ENCODE assay signal across 8 cellular contexts in genomic region chr3:183385698-183386590, GRCh38. TPM values are rescaled to one million over a fixed set of nuclear protein-coding genes. Genes with fewer than 3 reads are reported as not detected.
DNase-seq lines count a peak whose midpoint lies in the region; ATAC-seq and TF ChIP-seq lines count a peak whose summit lies in the region.

No MANE protein-coding gene starts in this region.

- no peak overlapping the region for H3K4me3 Mint-ChIP-seq in activated B cell treated with CpG ODN at 0.5 μM for 24 hours

- no peak overlapping the region for H3K27ac Mint-ChIP-seq in activated B cell treated with CpG ODN at 0.5 μM for 24 hours

- CTCF ChIA-PET in activated B cell treated with CpG ODN at 0.5 μM for 24 hours (lab: Charles Lee): interaction anchor here (1.0 to 9.0 kb wide), 5 partner anchors 25 to 381 kb away, joined by 3 to 174 read pairs (median 5); partner anchors contain the start of gene MCCC1

- peak; percentile 38 for TF ChIP-seq CTCF in activated B cell treated with CpG ODN at 0.5 μM for 24 hours (IDR thresholded peaks at IDR 0.05)

- no peaks in the 10 kb centered on the region for H3K36me3 Mint-ChIP-seq in activated B cell treated with CpG ODN at 0.5 μM for 24 hours (ENCODE audit: low read depth)

- H3K27me3 Mint-ChIP-seq in activated B cell treated with CpG ODN at 0.5 μM for 24 hours: peaks cover 15% of the 10 kb centered on the region

- intact Hi-C loops in activated B cell treated with CpG ODN at 0.5 μM for 24 hours (cut with micrococcal nuclease): loop anchor here (1.0 to 10.0 kb wide), 6 partner anchors 202 to 1671 kb away; partner anchors contain the start of gene SOX2
- intact Hi-C loops in left colon (cut with DNase I, micrococcal nuclease): loop anchor here (5.0 to 10.0 kb wide), 2 partner anchors 261 to 264 kb away; no protein-coding TSS in a partner anchor

- POLR2A ChIA-PET in activated B cell treated with CpG ODN at 0.5 μM for 24 hours (lab: Charles Lee): interaction anchor here (0.6 kb wide), 1 partner anchor 14 kb away, joined by 4 read pairs; no protein-coding TSS in a partner anchor

- peaks cover 16% of the 10 kb centered on the region for H3K4me1 Mint-ChIP-seq in activated B cell treated with CpG ODN at 0.5 μM for 24 hours

- no peaks in the 10 kb centered on the region for H3K9me3 Mint-ChIP-seq in activated B cell treated with CpG ODN at 0.5 μM for 24 hours

- peak; percentile 77 for DNase-seq in GM03348 (ENCODE audit: low spot score)
- peak; percentile 42 for DNase-seq in NCI-H2171 treated with DMSO at 0.1 percent for 48 hours (lab: John Stamatoyannopoulos, UW)
- DNase-seq in activated B cell treated with CpG ODN at 0.5 μM for 24 hours: no peak
- DNase-seq in cerebellum (ENCODE audit: low spot score): peak; percentile 38
- DNase-seq in left colon: peak in 1 of 2 donors; percentile 60
- DNase-seq in stimulated activated CD4-positive, alpha-beta T cell treated with anti-CD3 and anti-CD28 coated beads, Interleukin-4, amount 100 ng/mL, for 1 hour: peak; percentile 40
- no peak for DNase-seq in NCI-H524 treated with DMSO at 0.1 percent for 48 hours (lab: John Stamatoyannopoulos, UW)

- ATAC-seq in HG02870 (IDR thresholded peaks at IDR 0.05; ENCODE audit: unreplicated experiment) (peak; percentile 66), activated B cell treated with CpG ODN at 0.5 μM for 24 hours (ENCODE audit: low read depth) (peak; percentile 81), left colon (peak; percentile 86)

RNA-seq across cellular contexts. Expression of gene MCF2L2, which starts 42.5 kb away (rescaled TPM):
- total RNA-seq in activated B cell treated with CpG ODN at 0.5 μM for 24 hours: 1.8 and 2.4 TPM in 2 replicates
- 37.1 TPM for total RNA-seq in cerebellum
- 1 to 10 TPM in 1 of 2 donors, under 1 TPM in 1; 0.75 to 1.1 TPM for total RNA-seq in left colon

Comparison
In these comparisons a context has a peak if more than half of its experiments do, and no peak if none do; other contexts are left out.
1. DNase-seq: peak in GM03348 (single experiment), NCI-H2171 treated with DMSO at 0.1 percent for 48 hours (single experiment), cerebellum (single experiment) and stimulated activated CD4-positive, alpha-beta T cell treated with anti-CD3 and anti-CD28 coated beads, Interleukin-4, amount 100 ng/mL, for 1 hour (single experiment); none in activated B cell treated with CpG ODN at 0.5 μM for 24 hours (single experiment) and NCI-H524 treated with DMSO at 0.1 percent for 48 hours (single experiment).
2. RNA of gene MCF2L2, which starts 42.5 kb away (total RNA-seq): 37.1 TPM in cerebellum (single experiment); 1.8 to 2.4 TPM in activated B cell treated with CpG ODN at 0.5 μM for 24 hours and 0.75 to 1.1 TPM in left colon; every median in the first group is over 10 times any median in the second.
3. Peak in every context shown above with its lines, with median percentiles within 50 percentile points of each other: ATAC-seq.